Comparison of ENCODE assay signal across 8 cellular contexts in the genomic region with DNA sequence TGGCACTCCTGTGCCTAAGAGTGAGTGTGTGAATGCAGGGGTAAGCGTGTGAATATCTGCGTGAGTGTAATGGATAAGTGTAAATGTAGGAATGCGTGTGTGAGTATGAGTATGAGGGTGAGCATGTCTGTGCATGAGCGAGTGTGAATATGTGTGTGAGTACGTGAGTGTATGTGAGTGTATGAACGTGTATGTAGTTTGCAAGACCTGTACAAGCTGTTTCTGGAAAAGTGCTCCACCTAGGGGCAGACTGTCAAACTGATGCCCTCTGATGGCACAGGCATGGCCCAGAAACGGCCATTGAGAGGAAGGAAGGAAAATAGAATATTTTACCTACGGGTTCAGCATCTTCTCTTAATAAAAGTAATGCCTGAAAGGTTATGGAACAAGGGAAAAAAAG. TPM values are rescaled to one million over a fixed set of nuclear protein-coding genes. Genes with fewer than 3 reads are reported as not detected.
DNase-seq lines count a peak whose midpoint lies in the region; ATAC-seq and TF ChIP-seq lines count a peak whose summit lies in the region.

No MANE protein-coding gene starts in this region.

- peaks cover 8% of the 10 kb centered on the region for H3K4me1 Mint-ChIP-seq in mesothelial cell of epicardium

- peak; percentile 80 for TF ChIP-seq CTCF in mesothelial cell of epicardium (IDR thresholded peaks at IDR 0.05; ENCODE audit: unreplicated experiment)

- no peaks in the 10 kb centered on the region for H3K36me3 Mint-ChIP-seq in mesothelial cell of epicardium

- no peak overlapping the region for H3K27ac Mint-ChIP-seq in mesothelial cell of epicardium

- ATAC-seq in GM18519 (IDR thresholded peaks at IDR 0.05; ENCODE audit: low FRiP score, unreplicated experiment) = peak; percentile 99
- peak; percentile 93 for ATAC-seq in HG03039 (IDR thresholded peaks at IDR 0.05; ENCODE audit: unreplicated experiment)

- no peaks in the 10 kb centered on the region for H3K9me3 Mint-ChIP-seq in mesothelial cell of epicardium

- H3K4me3 Mint-ChIP-seq in mesothelial cell of epicardium = no peak overlapping the region

- no peaks in the 10 kb centered on the region for H3K27me3 Mint-ChIP-seq in mesothelial cell of epicardium (ENCODE audit: low read depth)

- DNase-seq in AG20443 (ENCODE audit: low spot score) = peak; percentile 77
- peak; percentile 11 for DNase-seq in NCI-H526 treated with DMSO at 0.1 percent for 48 hours (lab: John Stamatoyannopoulos, UW)
- DNase-seq in activated CD4-positive, alpha-beta T cell treated with anti-CD3 and anti-CD28 coated beads, Interleukin-2, amount 50 U/mL, for 24 hours (ENCODE audit: low read depth in 1 of 2, low spot score in 1 of 2) = peak; percentile 35 to 68
- peak; percentile 41 for DNase-seq in effector CD4-positive, alpha-beta T cell
- DNase-seq in mesothelial cell of epicardium (ENCODE audit: low spot score in 2 of 2, unreplicated experiment in 2 of 2) = peak in 1 of 2 experiments; percentile 67
- peak; percentile 41 for DNase-seq in stimulated activated CD8-positive, alpha-beta memory T cell treated with anti-CD3 and anti-CD28 coated beads, Interleukin-7, amount 100 ng/mL, for 24 hours (ENCODE audit: low read depth)

RNA-seq across cellular contexts. Expression of a gene that starts 24.4 kb away (rescaled TPM):
- 140 to 149 TPM (median 148 TPM) in 3 replicates for total RNA-seq in mesothelial cell of epicardium
